ENCODE assay signal across 24 cellular contexts in the genomic region with DNA sequence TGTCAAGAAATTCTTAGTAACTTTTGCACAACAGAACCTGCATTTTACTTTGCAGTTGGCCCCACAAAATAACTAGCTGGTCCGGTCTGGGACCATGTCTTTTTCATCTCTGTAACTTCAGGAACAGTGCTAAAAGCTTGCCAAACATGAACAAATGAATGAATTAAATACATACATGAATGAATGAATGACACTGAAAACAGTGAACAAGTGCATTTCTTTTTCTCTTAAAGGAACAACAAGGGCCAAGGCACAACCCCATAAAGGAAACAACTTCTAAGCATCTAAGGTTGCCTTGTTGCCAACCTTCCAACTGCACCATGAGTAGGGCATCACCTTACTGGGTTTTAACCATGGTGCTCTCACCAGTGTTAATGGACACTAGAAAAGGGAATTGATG.
"Had no signal": no experiment of that assay in that cellular context is flagged by ENCODE, and none has a peak within 500 bp of the region (broad histone marks: within the 10 kb centered on the region; RNA-seq: fewer than 3 reads in every experiment).

No MANE protein-coding gene starts in this region.

- ATAC-seq: foreskin keratinocyte; gastroesophageal sphincter; heart left ventricle; left lobe of liver; naive thymus-derived CD8-positive, alpha-beta T cell; sciatic nerve; stimulated activated effector memory CD8-positive, alpha-beta T cell treated with anti-CD3 and anti-CD28 coated beads, Interleukin-12 subunit alpha, Interleukin-12 subunit beta, amount 100 ng/mL, for 72 hours had no signal

- H3K4me1 Mint-ChIP-seq: naive thymus-derived CD8-positive, alpha-beta T cell; stimulated activated effector memory CD8-positive, alpha-beta T cell treated with anti-CD3 and anti-CD28 coated beads, Interleukin-12 subunit alpha, Interleukin-12 subunit beta, amount 100 ng/mL, for 72 hours had no signal

- H3K4me1 ChIP-seq: esophagus muscularis mucosa, foreskin keratinocyte, gastroesophageal sphincter, heart left ventricle, prostate gland, right atrium auricular region, stomach, vagina had no signal

- H3K27ac Mint-ChIP-seq: naive thymus-derived CD8-positive, alpha-beta T cell; nephron progenitor cell; stimulated activated effector memory CD8-positive, alpha-beta T cell treated with anti-CD3 and anti-CD28 coated beads, Interleukin-12 subunit alpha, Interleukin-12 subunit beta, amount 100 ng/mL, for 72 hours had no signal

- H2AFZ ChIP-seq: hepatocyte had no signal

- H3K36me3 ChIP-seq: esophagus muscularis mucosa, gastroesophageal sphincter, heart left ventricle, prostate gland, right atrium auricular region, stomach, thyroid gland, vagina had no signal

- H3K4me3 ChIP-seq: esophagus muscularis mucosa, gastroesophageal sphincter, heart left ventricle, hepatocyte, prostate gland, right atrium auricular region, smooth muscle cell, stomach, thyroid gland, vagina had no signal

- H3K4me2 ChIP-seq: hepatocyte, smooth muscle cell had no signal

- FAIRE-seq: endothelial cell of umbilical vein had no signal

- DNase-seq: dermis blood vessel endothelial cell; effector memory CD4-positive, alpha-beta T cell; foreskin keratinocyte; heart left ventricle; kidney; naive thymus-derived CD8-positive, alpha-beta T cell; nephron progenitor cell; nucleus accumbens; stimulated activated CD4-positive, alpha-beta T cell treated with anti-CD3 and anti-CD28 coated beads, Interleukin-2, amount 100 ng/mL, for 24 hours; stimulated activated CD4-positive, alpha-beta T cell treated with anti-CD3 and anti-CD28 coated beads, Interleukin-4, amount 100 ng/mL, for 24 hours; stimulated activated naive CD4-positive, alpha-beta T cell treated with Interleukin-2 at 50 U/mL for 16 hours; stomach; thyroid gland had no signal

- H3K9me3 ChIP-seq: esophagus muscularis mucosa, gastroesophageal sphincter, heart left ventricle, prostate gland, right atrium auricular region, stomach, thyroid gland, vagina had no signal

- H3K9me3 Mint-ChIP-seq: naive thymus-derived CD8-positive, alpha-beta T cell; nephron progenitor cell had no signal

- H3K27ac ChIP-seq: esophagus muscularis mucosa, foreskin keratinocyte, gastroesophageal sphincter, heart left ventricle, hepatocyte, prostate gland, right atrium auricular region, stomach, thyroid gland, vagina had no signal

- H3K36me3 Mint-ChIP-seq: naive thymus-derived CD8-positive, alpha-beta T cell; stimulated activated effector memory CD8-positive, alpha-beta T cell treated with anti-CD3 and anti-CD28 coated beads, Interleukin-12 subunit alpha, Interleukin-12 subunit beta, amount 100 ng/mL, for 72 hours had no signal

- H3K79me2 ChIP-seq: hepatocyte had no signal

- H3K27me3 ChIP-seq: esophagus muscularis mucosa, foreskin keratinocyte, gastroesophageal sphincter, heart left ventricle, hepatocyte, right atrium auricular region, stomach, thyroid gland, vagina had no signal

- H3K4me3 Mint-ChIP-seq: naive thymus-derived CD8-positive, alpha-beta T cell; nephron progenitor cell; stimulated activated effector memory CD8-positive, alpha-beta T cell treated with anti-CD3 and anti-CD28 coated beads, Interleukin-12 subunit alpha, Interleukin-12 subunit beta, amount 100 ng/mL, for 72 hours had no signal
